2 cellular contexts compared by ENCODE assay signal in genomic region chr19:38990949-38991697, GRCh38.
TF ChIP-seq lines count a peak whose summit lies in the region.

No MANE protein-coding gene starts in this region.

TF ChIP-seq in HepG2, 621 proteins besides CTCF, POLR2A, EP300 and RAD21:
- TF ChIP-seq MIXL1 (CRISPR knock-in tag; IDR thresholded peaks at IDR 0.05) (no peak), KDM6A (CRISPR knock-in tag; IDR thresholded peaks at IDR 0.05; ENCODE audit: low read depth) (no peak), ATF7 (IDR thresholded peaks at IDR 0.05) (peak; percentile 47), ATF7 (CRISPR knock-in tag; IDR thresholded peaks at IDR 0.05) (no peak), SSRP1 (CRISPR knock-in tag; IDR thresholded peaks at IDR 0.05) (no peak), ZNF780A (CRISPR knock-in tag; IDR thresholded peaks at IDR 0.05) (no peak), MXI1 (IDR thresholded peaks at IDR 0.05; ENCODE audit: borderline replicate concordance, low read depth, low read length) (no peak), RARG (CRISPR knock-in tag; IDR thresholded peaks at IDR 0.05; ENCODE audit: low read depth) (no peak)

TF ChIP-seq in GM23338, 12 proteins besides CTCF, POLR2A, EP300 and RAD21:
- no peak for TF ChIP-seq REST (IDR thresholded peaks at IDR 0.05; ENCODE audit: unreplicated experiment)
- TF ChIP-seq JUNB (IDR thresholded peaks at IDR 0.05; ENCODE audit: unreplicated experiment): no peak
- TF ChIP-seq ZNF114 (CRISPR knock-in tag; IDR thresholded peaks at IDR 0.05): no peak
- TF ChIP-seq NANOG (IDR thresholded peaks at IDR 0.05; ENCODE audit: borderline replicate concordance): no peak
- no peak for TF ChIP-seq EZH2phosphoT487 (IDR thresholded peaks at IDR 0.05; ENCODE audit: unreplicated experiment)
- no peak for TF ChIP-seq ZNF331 (CRISPR knock-in tag; IDR thresholded peaks at IDR 0.05; ENCODE audit: low read depth)
- no peak for TF ChIP-seq ETS1 (IDR thresholded peaks at IDR 0.05)
- TF ChIP-seq POLR2AphosphoS5 (IDR thresholded peaks at IDR 0.05; ENCODE audit: low read depth): no peak
- TF ChIP-seq EZH2 (IDR thresholded peaks at IDR 0.05; ENCODE audit: low read depth, unreplicated experiment): no peak
- no peak for TF ChIP-seq CREB1 (CRISPR knock-in tag; IDR thresholded peaks at IDR 0.05; ENCODE audit: low read depth)
- TF ChIP-seq STAT1 (IDR thresholded peaks at IDR 0.05; ENCODE audit: unreplicated experiment): no peak
- no peak for TF ChIP-seq ZNF462 (CRISPR knock-in tag; IDR thresholded peaks at IDR 0.05)
TF ChIP-seq in GM23338: peak in this region for 0.
